In the genomic region with DNA sequence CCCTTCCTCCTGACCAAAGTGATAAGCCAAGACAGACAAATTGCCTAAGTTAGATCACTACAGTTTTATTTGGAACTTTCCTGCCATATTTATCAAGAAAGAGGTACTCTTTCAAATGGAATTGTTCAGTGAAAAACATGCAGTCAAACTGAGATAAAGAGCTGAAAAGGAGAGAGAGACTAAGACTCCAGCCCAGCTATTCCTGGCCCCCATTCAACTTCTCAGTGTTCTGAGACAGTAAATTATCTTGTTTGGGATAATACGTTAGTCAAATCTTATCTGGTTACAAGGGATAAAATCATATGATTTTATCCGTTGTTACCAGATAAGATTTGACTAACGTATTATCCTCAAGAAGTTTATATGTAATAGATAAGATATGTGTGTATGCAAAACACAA, we compare ENCODE assay signal across 24 cellular contexts.
DNase-seq lines count a peak whose midpoint lies in the region; ATAC-seq and TF ChIP-seq lines count a peak whose summit lies in the region.
"Had no signal": no experiment of that assay in that cellular context is flagged by ENCODE, and none has a peak within 500 bp of the region (broad histone marks: within the 10 kb centered on the region; RNA-seq: fewer than 3 reads in every experiment).

No MANE protein-coding gene starts in this region.

- ATAC-seq in GM21367 (IDR thresholded peaks at IDR 0.05; ENCODE audit: unreplicated experiment): no peak
- ATAC-seq in omental fat pad (ENCODE audit: low FRiP score): no peak
- ATAC-seq: A549, GM12878, GM23338 had no signal

- TF ChIP-seq CTCF in adrenal gland (IDR thresholded peaks at IDR 0.05) (no peak), fibroblast of pulmonary artery (IDR thresholded peaks at IDR 0.05; ENCODE audit: low read length, missing control alignments) (no peak), nephron (IDR thresholded peaks at IDR 0.05; ENCODE audit: unreplicated experiment in 3 of 3) (no peak), omental fat pad (IDR thresholded peaks at IDR 0.05) (no peak)

- intact Hi-C loops in adrenal gland (cut with DNase I): no loop called here

- H3K9me3 Mint-ChIP-seq in nephron: no peaks in the 10 kb centered on the region
- H3K9me3 Mint-ChIP-seq: CD4-positive, alpha-beta T cell; GM23338; H9 had no signal

- peak; percentile 19 for DNase-seq in NCI-H226
- DNase-seq in adrenal gland: peak in 5 of 7 donors; percentile 26 to 46 (median 29)
- DNase-seq in fibroblast of pulmonary artery (ENCODE audit: low read depth): peak; percentile 29
- DNase-seq in mucosa of gallbladder (ENCODE audit: low spot score): no peak
- no peak for DNase-seq in omental fat pad (ENCODE audit: low spot score)
- DNase-seq: 8988T; ACHN; AML-193; BE2C; CD4-positive, alpha-beta T cell; CD8-positive, alpha-beta memory T cell; DMS 273 treated with DMSO at 0.1 percent for 48 hours; DMS79; EL; GDM1; H9; HFFc6 had no signal

- H3K4me1 ChIP-seq in adrenal gland (replicated peaks in 1 of 2): no peaks in the 10 kb centered on the region
- H3K4me1 ChIP-seq: A549; BE2C; BLaER1 treated with 17β-estradiol and CSF1 and Interleukin-3, amounts not matched to agents 10 nM and 100 nM had no signal

- no peaks in the 10 kb centered on the region for H3K36me3 Mint-ChIP-seq in nephron (ENCODE audit: low read depth)
- H3K36me3 Mint-ChIP-seq: CD14-positive monocyte had no signal

- no peak for TF ChIP-seq POLR2A in adrenal gland (IDR thresholded peaks at IDR 0.05)

- H3K27ac ChIP-seq in adrenal gland: no peak overlapping the region
- H3K27ac ChIP-seq: A549; BLaER1 treated with 17β-estradiol and CSF1 and Interleukin-3, amounts not matched to agents 10 nM and 100 nM had no signal

- no peaks in the 10 kb centered on the region for H3K27me3 ChIP-seq in adrenal gland
- H3K27me3 ChIP-seq: BE2C; BLaER1 treated with 17β-estradiol and CSF1 and Interleukin-3, amounts not matched to agents 10 nM and 100 nM had no signal

- H3K9me3 ChIP-seq in adrenal gland (replicated peaks in 1 of 3): no peaks in the 10 kb centered on the region
- H3K9me3 ChIP-seq: A549; BE2C; BLaER1 treated with 17β-estradiol and CSF1 and Interleukin-3, amounts not matched to agents 10 nM and 100 nM had no signal

- H3K4me3 ChIP-seq in adrenal gland: no peak overlapping the region
- no peak overlapping the region for H3K4me3 ChIP-seq in fibroblast of pulmonary artery (replicated peaks; ENCODE audit: low read depth, low read length)
- H3K4me3 ChIP-seq: A549; BLaER1 treated with 17β-estradiol and CSF1 and Interleukin-3, amounts not matched to agents 10 nM and 100 nM; GM12878; GM23338 had no signal

- 23 to 53% (median 30%) methylated on average over 3 of the region's 3 CpGs for WGBS in adrenal gland, 4 donors

- no peaks in the 10 kb centered on the region for H3K27me3 Mint-ChIP-seq in nephron (ENCODE audit: low read depth)
- H3K27me3 Mint-ChIP-seq: CD4-positive, alpha-beta T cell had no signal

- no peak overlapping the region for H3K4me3 Mint-ChIP-seq in nephron
- H3K4me3 Mint-ChIP-seq: CD14-positive monocyte; CD4-positive, alpha-beta T cell; CD8-positive, alpha-beta memory T cell; GM23338; H9; HFFc6 had no signal

- peaks cover 5% of the 10 kb centered on the region for H3K4me1 Mint-ChIP-seq in nephron
- H3K4me1 Mint-ChIP-seq: GM23338, H9 had no signal

- peak overlapping the region; percentile 67 to 85 (median 80) for H3K27ac Mint-ChIP-seq in nephron
- H3K27ac Mint-ChIP-seq: CD14-positive monocyte; CD4-positive, alpha-beta T cell; GM23338; H9; HFFc6 had no signal

- no peaks in the 10 kb centered on the region for H3K36me3 ChIP-seq in adrenal gland (replicated peaks in 1 of 2)
- H3K36me3 ChIP-seq: BE2C; BLaER1 treated with 17β-estradiol and CSF1 and Interleukin-3, amounts not matched to agents 10 nM and 100 nM had no signal

Comparison
In these comparisons a context has a peak if more than half of its experiments do, and no peak if none do; other contexts are left out.
1. DNase-seq: peak in NCI-H226 (single experiment), adrenal gland (5 of 7) and fibroblast of pulmonary artery (single experiment); none in mucosa of gallbladder (single experiment) and omental fat pad (single experiment).